Comparison of ENCODE assay signal across 1 cellular context in genomic region chr1:53470584-53470983, GRCh38.
TF ChIP-seq lines count a peak whose summit lies in the region.

No MANE protein-coding gene starts in this region.

TF ChIP-seq in GM23338, 12 proteins besides CTCF, POLR2A, EP300 and RAD21 (continued from another document):
- no peak for TF ChIP-seq ZNF462 (CRISPR knock-in tag; IDR thresholded peaks at IDR 0.05)
- TF ChIP-seq EZH2 (IDR thresholded peaks at IDR 0.05; ENCODE audit: low read depth, unreplicated experiment): no peak
- no peak for TF ChIP-seq ZNF114 (CRISPR knock-in tag; IDR thresholded peaks at IDR 0.05)
- no peak for TF ChIP-seq STAT1 (IDR thresholded peaks at IDR 0.05; ENCODE audit: unreplicated experiment)
- no peak for TF ChIP-seq REST (IDR thresholded peaks at IDR 0.05; ENCODE audit: unreplicated experiment)
